Comparison of ENCODE assay signal across 1 cellular context in genomic region chrX:63530654-63531053, GRCh38.
TF ChIP-seq lines count a peak whose summit lies in the region.

No MANE protein-coding gene starts in this region.

TF ChIP-seq in H1, 55 proteins besides CTCF, POLR2A, EP300 and RAD21 (continued from another document):
- no peak for TF ChIP-seq RFX5 (IDR thresholded peaks at IDR 0.05; ENCODE audit: borderline replicate concordance, low read depth, low read length)
- no peak for TF ChIP-seq CHD7 (IDR thresholded peaks at IDR 0.05; ENCODE audit: insufficient replicate concordance, low read length)
- TF ChIP-seq FOSL1 (IDR thresholded peaks at IDR 0.05; ENCODE audit: insufficient read depth, low read depth, low read length): no peak
- no peak for TF ChIP-seq SIRT6 (IDR thresholded peaks at IDR 0.05; ENCODE audit: low read length)
- no peak for TF ChIP-seq TCF12 (IDR thresholded peaks at IDR 0.05; ENCODE audit: low read depth, low read length)
- TF ChIP-seq CREB1 (IDR thresholded peaks at IDR 0.05): no peak
